Comparison of ENCODE assay signal across 26 cellular contexts in the genomic region with DNA sequence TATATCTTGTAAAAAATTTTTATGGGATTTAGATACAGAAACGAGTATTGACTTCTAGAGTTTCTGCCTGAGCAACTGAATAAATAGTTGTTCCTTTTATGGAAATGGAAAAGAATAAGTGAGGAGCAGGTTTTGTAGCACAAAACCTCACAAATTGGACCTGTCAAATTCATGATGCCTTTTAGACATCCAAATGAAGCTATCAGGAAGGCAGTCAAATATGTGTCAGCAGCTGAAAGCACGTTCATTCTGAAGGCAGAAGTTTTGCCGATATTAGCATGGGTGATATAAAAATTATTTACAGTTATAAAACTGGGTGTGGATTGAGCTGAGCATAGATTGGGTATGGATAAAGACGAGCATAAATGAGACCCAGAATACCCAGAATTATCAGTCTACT.
"Had no signal": no experiment of that assay in that cellular context is flagged by ENCODE, and none has a peak within 500 bp of the region (broad histone marks: within the 10 kb centered on the region; RNA-seq: fewer than 3 reads in every experiment).

No MANE protein-coding gene starts in this region.

- DNase-seq: stimulated activated CD4-positive, alpha-beta T cell treated with anti-CD3 and anti-CD28 coated beads, Interleukin-2, amount 100 ng/mL, for 48 hours; stimulated activated CD4-positive, alpha-beta T cell treated with anti-CD3 and anti-CD28 coated beads, Interleukin-4, amount 100 ng/mL, for 1 hour; stimulated activated CD4-positive, alpha-beta T cell treated with anti-CD3 and anti-CD28 coated beads, Interleukin-4, amount 100 ng/mL, for 24 hours; stimulated activated CD4-positive, alpha-beta T cell treated with anti-CD3 and anti-CD28 coated beads, Interleukin-4, amount 100 ng/mL, for 4 hours; stimulated activated CD8-positive, alpha-beta memory T cell treated with anti-CD3 and anti-CD28 coated beads, Interleukin-4, amount 100 ng/mL, for 48 hours; stimulated activated naive B cell treated with anti-CD40 and anti-IgM and Interleukin-4, amounts not matched to agents 10 μg/mL and 1 μg/mL and 100 μg/mL, for 72 hours; stimulated activated naive CD4-positive, alpha-beta T cell; stimulated activated naive CD4-positive, alpha-beta T cell treated with Interleukin-2 at 50 U/mL for 16 hours; stimulated activated naive CD8-positive, alpha-beta T cell treated with anti-CD3 and anti-CD28 coated beads, Interleukin-15, amount 100 ng/mL, for 72 hours; stimulated activated naive CD8-positive, alpha-beta T cell treated with anti-CD3 and anti-CD28 coated beads, Interleukin-15, Interleukin-2, amounts not matched to agents 100 U/mL and 50 U/mL, for 24 hours; stomach; substantia nigra; testis; thyroid gland; tibial artery; transverse colon; trophoblast cell; upper lobe of left lung; upper lobe of right lung; uterus had no signal

- H3K4me1 ChIP-seq: stomach, suprapubic skin, testis, thyroid gland, tibial artery, tibial nerve, transverse colon, upper lobe of left lung, upper lobe of right lung, uterus, vagina had no signal

- H3K4me3 ChIP-seq: stomach, suprapubic skin, testis, thoracic aorta, thyroid gland, tibial artery, tibial nerve, transverse colon, upper lobe of left lung, upper lobe of right lung, uterus, vagina had no signal

- H3K27me3 ChIP-seq: stomach, suprapubic skin, testis, thyroid gland, tibial artery, tibial nerve, transverse colon, upper lobe of left lung, upper lobe of right lung, uterus, vagina had no signal

- ATAC-seq: stimulated activated effector memory CD8-positive, alpha-beta T cell treated with anti-CD3 and anti-CD28 coated beads, Interleukin-12 subunit alpha, Interleukin-12 subunit beta, amount 100 ng/mL, for 72 hours; stimulated activated memory B cell treated with anti-CD40 and anti-IgM and Interleukin-4, amounts not matched to agents 10 μg/mL and 1 μg/mL and 100 μg/mL, for 72 hours; stimulated activated naive B cell treated with anti-CD40 and anti-IgM and Interleukin-4, amounts not matched to agents 10 μg/mL and 1 μg/mL and 100 μg/mL, for 72 hours; stimulated activated naive CD8-positive, alpha-beta T cell treated with anti-CD3 and anti-CD28 coated beads, Interleukin-15, amount 100 ng/mL, for 72 hours; stimulated activated naive CD8-positive, alpha-beta T cell treated with anti-CD3 and anti-CD28 coated beads, Interleukin-15, Interleukin-2, amounts not matched to agents 100 U/mL and 50 U/mL, for 24 hours; upper lobe of right lung had no signal

- H3K36me3 ChIP-seq: stomach, suprapubic skin, thoracic aorta, thyroid gland, tibial artery, tibial nerve, transverse colon, upper lobe of left lung, upper lobe of right lung, uterus, vagina had no signal

- H3K9me3 ChIP-seq: stomach, suprapubic skin, testis, thoracic aorta, thyroid gland, tibial artery, tibial nerve, transverse colon, upper lobe of left lung, upper lobe of right lung, uterus, vagina had no signal

- H3K27ac ChIP-seq: stomach, suprapubic skin, testis, thoracic aorta, thyroid gland, tibial artery, tibial nerve, transverse colon, upper lobe of left lung, upper lobe of right lung, uterus, vagina had no signal
